ENCODE assay signal across 21 cellular contexts in genomic region chr21:19326581-19327319, GRCh38.
DNase-seq lines count a peak whose midpoint lies in the region; ATAC-seq, FAIRE-seq and TF ChIP-seq lines count a peak whose summit lies in the region.
"Had no signal": no experiment of that assay in that cellular context is flagged by ENCODE, and none has a peak within 500 bp of the region (broad histone marks: within the 10 kb centered on the region; RNA-seq: fewer than 3 reads in every experiment).

No MANE protein-coding gene starts in this region.

- no peak for TF ChIP-seq POLR2A in GM12878 (IDR thresholded peaks at IDR 0.05; ENCODE audit: low read depth, low read length)

- H3K9me2 ChIP-seq in GM23338 (ENCODE audit: insufficient read depth), result no peaks in the 10 kb centered on the region

- FAIRE-seq in GM12878 (lab: Jason Lieb, UNC), result no peak
- FAIRE-seq: GM12891, GM19239 had no signal

- BruUV-seq in GM12878 (replicated peaks; lab: Mats Ljungman, UMichigan), result no TSS peak

- H3K79me2 ChIP-seq in GM23338 (replicated peaks; ENCODE audit: insufficient read depth), result no peaks in the 10 kb centered on the region
- no peaks in the 10 kb centered on the region for H3K79me2 ChIP-seq in GM12878 (ENCODE audit: control insufficient read depth, insufficient read depth, low read length)

- intact Hi-C loops in GM12878 (cut with micrococcal nuclease; ENCODE audit: unreplicated experiment), result no loop called here

- H4K20me1 ChIP-seq in GM23338 (replicated peaks; ENCODE audit: insufficient read depth), result no peaks in the 10 kb centered on the region
- no peaks in the 10 kb centered on the region for H4K20me1 ChIP-seq in GM12878 (ENCODE audit: control insufficient read depth, insufficient read depth)
- H4K20me1 ChIP-seq: BLaER1 treated with 17β-estradiol and CSF1 and Interleukin-3, amounts not matched to agents 10 nM and 100 nM had no signal

- H3K27me3 Mint-ChIP-seq in GM23338 (ENCODE audit: insufficient read depth, low read depth, poor library complexity) (no peaks in the 10 kb centered on the region), nephron (ENCODE audit: low read depth) (no peaks in the 10 kb centered on the region), nephron progenitor cell (ENCODE audit: low read depth, poor library complexity) (no peaks in the 10 kb centered on the region)

- WGBS in GM12878 (ENCODE audit: insufficient coverage, insufficient replicate concordance, low lambda C conversion rate, missing lambda C conversion rate), result 31% methylated on average over 6 of the region's 6 CpGs

- no peaks in the 10 kb centered on the region for H3F3A ChIP-seq in GM23338 (replicated peaks; ENCODE audit: low read depth)

- H3K4me1 ChIP-seq in GM23338 (ENCODE audit: insufficient read depth), result no peaks in the 10 kb centered on the region
- no peaks in the 10 kb centered on the region for H3K4me1 ChIP-seq in GM12878 (ENCODE audit: control insufficient read depth, insufficient read depth, low read length)
- H3K4me1 ChIP-seq: BLaER1 treated with 17β-estradiol and CSF1 and Interleukin-3, amounts not matched to agents 10 nM and 100 nM had no signal

- H3K36me3 ChIP-seq in GM23338 (ENCODE audit: insufficient read depth), result peaks cover 2% of the 10 kb centered on the region; the same call in 1 of the 2 replicates
- H3K36me3 ChIP-seq in GM12878 (ENCODE audit: control insufficient read depth in 2 of 2, insufficient read depth in 2 of 2, low read length in 1 of 2), result no peaks in the 10 kb centered on the region
- H3K36me3 ChIP-seq: BLaER1 treated with 17β-estradiol and CSF1 and Interleukin-3, amounts not matched to agents 10 nM and 100 nM had no signal

- CTCF ChIA-PET in GM12878 (lab: Yijun Ruan, JAX), result interaction anchor here (1.4 kb wide), 1 partner anchor 10 kb away, joined by 3 read pairs; no protein-coding TSS in a partner anchor

- no peak overlapping the region for H3K9ac ChIP-seq in GM12878 (ENCODE audit: control insufficient read depth, insufficient read depth, low read length)
- H3K9ac ChIP-seq: BLaER1 treated with 17β-estradiol and CSF1 and Interleukin-3, amounts not matched to agents 10 nM and 100 nM had no signal

- H3K4me1 Mint-ChIP-seq in GM23338 (peaks cover under 1% of the 10 kb centered on the region; the same call in 1 of the 3 replicates), nephron (peaks cover 21% of the 10 kb centered on the region), nephron progenitor cell (no peaks in the 10 kb centered on the region)

- H3K36me3 Mint-ChIP-seq in GM23338 (ENCODE audit: low read depth), result peaks cover 3% of the 10 kb centered on the region; the same call in 2 of the 3 replicates
- H3K36me3 Mint-ChIP-seq in nephron (ENCODE audit: low read depth), result no peaks in the 10 kb centered on the region
- peaks cover 3% of the 10 kb centered on the region for H3K36me3 Mint-ChIP-seq in nephron progenitor cell (ENCODE audit: low read depth)
- H3K36me3 Mint-ChIP-seq: CD8-positive, alpha-beta T cell had no signal

- ATAC-seq in GM23338, result no peak
- ATAC-seq in GM12878, result peak; percentile 59
- no peak for ATAC-seq in GM21529 (IDR thresholded peaks at IDR 0.05; ENCODE audit: unreplicated experiment)
- ATAC-seq: CD8-positive, alpha-beta T cell; HCT116 had no signal

- DNase-seq in GM23338 (ENCODE audit: low spot score) (no peak), GM12878 (ENCODE audit: low read depth, low spot score) (no peak), ureter (ENCODE audit: low spot score) (no peak), nephron progenitor cell (no peak), NCI-H187 treated with DMSO at 0.1 percent for 48 hours (lab: John Stamatoyannopoulos, UW) (no peak)
- DNase-seq: 8988T; Calu3; CD8-positive, alpha-beta T cell; DMS53; DND-41; EL; GOT3; H7; HFFc6 had no signal

- no peak overlapping the region for H3K4me2 ChIP-seq in GM23338
- H3K4me2 ChIP-seq in GM12878 (ENCODE audit: control insufficient read depth, insufficient read depth), result no peak overlapping the region
- H3K4me2 ChIP-seq: BLaER1 treated with 17β-estradiol and CSF1 and Interleukin-3, amounts not matched to agents 10 nM and 100 nM had no signal

- H3K27me3 ChIP-seq in GM23338 (ENCODE audit: insufficient read depth) (no peaks in the 10 kb centered on the region), GM12878 (replicated peaks in 1 of 2; ENCODE audit: control insufficient read depth in 2 of 2, insufficient read depth in 2 of 2, low read length in 1 of 2) (no peaks in the 10 kb centered on the region)
- H3K27me3 ChIP-seq: BLaER1 treated with 17β-estradiol and CSF1 and Interleukin-3, amounts not matched to agents 10 nM and 100 nM had no signal

- H3K4me3 ChIP-seq in GM23338 (no peak overlapping the region), GM12878 (no peak overlapping the region)
- H3K4me3 ChIP-seq: BLaER1 treated with 17β-estradiol and CSF1 and Interleukin-3, amounts not matched to agents 10 nM and 100 nM had no signal

- TF ChIP-seq CTCF in GM23338 (conservative IDR thresholded peaks at IDR 0.05; ENCODE audit: low read depth in 2 of 2) (no peak), GM12878 (IDR thresholded peaks at IDR 0.05 in 2 of 3, conservative IDR thresholded peaks at IDR 0.05 in 1 of 3; ENCODE audit: control insufficient read depth in 2 of 3, extremely low read depth in 1 of 3, insufficient read depth in 1 of 3, low read depth in 3 of 3, low read length in 3 of 3) (no peak), nephron (IDR thresholded peaks at IDR 0.05; ENCODE audit: unreplicated experiment in 3 of 3) (no peak), nephron progenitor cell (IDR thresholded peaks at IDR 0.05) (no peak)

- POLR2A ChIA-PET in GM12878 (lab: Charles Lee), result no interaction called here

- no peak for TF ChIP-seq RAD21 in GM12878 (IDR thresholded peaks at IDR 0.05; ENCODE audit: insufficient read depth, low read depth, low read length)

- SMC1A ChIA-PET in GM12878 (lab: Charles Lee; ENCODE audit: uncharacterized antibody, unreplicated experiment), result interaction anchor here (0.8 to 1.7 kb wide), 8 partner anchors 10 to 242 kb away, joined by 3 to 4 read pairs (median 4); no protein-coding TSS in a partner anchor

- no peak overlapping the region for H2AFZ ChIP-seq in GM23338
- H2AFZ ChIP-seq in GM12878 (ENCODE audit: control insufficient read depth, low read depth, low read length), result no peak overlapping the region

- H3K27ac Mint-ChIP-seq in GM23338 (0 out of 2 replicates have a peak overlapping the region, but pooled peaks have one; percentile 48), nephron (peak overlapping the region; percentile 19 to 62 (median 44)), nephron progenitor cell (no peak overlapping the region)
- H3K27ac Mint-ChIP-seq: CD8-positive, alpha-beta T cell; HFFc6 had no signal

- TF ChIP-seq EP300 in GM12878 (IDR thresholded peaks at IDR 0.05; ENCODE audit: borderline replicate concordance in 1 of 2, control insufficient read depth in 1 of 2, low read depth in 2 of 2, low read length in 2 of 2), result no peak

- in situ Hi-C loops in GM12878 (cut with MboI), result no loop called here

- RAD21 ChIA-PET in GM12878 (lab: Charles Lee; ENCODE audit: unreplicated experiment), result interaction anchor here (0.6 to 1.6 kb wide), 4 partner anchors 23 to 186 kb away, joined by 3 to 4 read pairs (median 4); no protein-coding TSS in a partner anchor

- H3K4me3 Mint-ChIP-seq in GM23338, result no peak overlapping the region
- H3K4me3 Mint-ChIP-seq in nephron, result no peak overlapping the region
- no peak overlapping the region for H3K4me3 Mint-ChIP-seq in nephron progenitor cell
- H3K4me3 Mint-ChIP-seq: CD8-positive, alpha-beta T cell; HFFc6 had no signal

- H3K9me3 ChIP-seq in GM12878 (replicated peaks; ENCODE audit: control insufficient read depth, insufficient read depth, low read length), result no peaks in the 10 kb centered on the region; the same call in 2 of the 3 replicates

- peaks cover 6% of the 10 kb centered on the region; the same call in 2 of the 3 replicates for H3K9me3 Mint-ChIP-seq in GM23338
- H3K9me3 Mint-ChIP-seq in nephron, result no peaks in the 10 kb centered on the region
- H3K9me3 Mint-ChIP-seq in nephron progenitor cell, result peaks cover 4% of the 10 kb centered on the region

- H3K27ac ChIP-seq in GM23338 (ENCODE audit: low read depth), result no peak overlapping the region
- no peak overlapping the region for H3K27ac ChIP-seq in GM12878 (ENCODE audit: control insufficient read depth, insufficient read depth)
- H3K27ac ChIP-seq: BLaER1 treated with 17β-estradiol and CSF1 and Interleukin-3, amounts not matched to agents 10 nM and 100 nM; HL-60 had no signal

TF ChIP-seq in GM23338, 12 proteins besides CTCF, POLR2A, EP300 and RAD21 (continues in another document):
- TF ChIP-seq ETS1 (IDR thresholded peaks at IDR 0.05), result no peak
- TF ChIP-seq JUNB (IDR thresholded peaks at IDR 0.05; ENCODE audit: unreplicated experiment), result no peak

TF ChIP-seq in GM12878, 131 proteins besides CTCF, POLR2A, EP300 and RAD21 (continues in another document):
- TF ChIP-seq BCLAF1 (IDR thresholded peaks at IDR 0.05), result no peak
- TF ChIP-seq GABPA (IDR thresholded peaks at IDR 0.05; ENCODE audit: low read depth), result no peak
- no peak for TF ChIP-seq SREBF1 (IDR thresholded peaks at IDR 0.05; ENCODE audit: low read length)
- no peak for TF ChIP-seq SPI1 (IDR thresholded peaks at IDR 0.05; ENCODE audit: borderline replicate concordance, insufficient read depth, low read depth, low read length)
- no peak for TF ChIP-seq WRNIP1 (IDR thresholded peaks at IDR 0.05; ENCODE audit: borderline replicate concordance, low read depth, low read length)
- TF ChIP-seq CREM (IDR thresholded peaks at IDR 0.05; ENCODE audit: low read depth), result no peak
- no peak for TF ChIP-seq TCF7 (IDR thresholded peaks at IDR 0.05; ENCODE audit: borderline replicate concordance)
- TF ChIP-seq MYC (IDR thresholded peaks at IDR 0.05; ENCODE audit: insufficient read depth, insufficient read length, insufficient replicate concordance, low read length, severe bottlenecking), result no peak
